Comparison of ENCODE assay signal across 8 cellular contexts in genomic region chr11:125062931-125063428, GRCh38. TPM values are rescaled to one million over a fixed set of nuclear protein-coding genes. Genes with fewer than 3 reads are reported as not detected.
DNase-seq lines count a peak whose midpoint lies in the region; ATAC-seq and TF ChIP-seq lines count a peak whose summit lies in the region.

TSS of gene SLC37A2 (plus strand) at chr11:125063305. CDS start at chr11:125063368, 63 bp downstream.

- in situ Hi-C loops in KBM-7 (cut with MboI; ENCODE audit: low pct_unique_long_range_greater_than_20kb, low sequenced_read_pairs): no loop called here

- peak; percentile 17; the same call in 1 of the 3 replicates for TF ChIP-seq CTCF in GM12872 (IDR thresholded peaks at IDR 0.05; ENCODE audit: insufficient read depth, low read depth, low read length)
- no peak for TF ChIP-seq CTCF in mesothelial cell of epicardium (IDR thresholded peaks at IDR 0.05; ENCODE audit: unreplicated experiment)

- no peak within 1 kb of the TSS for H3K27ac Mint-ChIP-seq in activated CD4-positive, alpha-beta T cell treated with anti-CD3 and anti-CD28 coated beads, Interleukin-2, amount 10 ng/mL, durations not matched to agents 24 days and 14 days
- no peak within 1 kb of the TSS for H3K27ac Mint-ChIP-seq in mesothelial cell of epicardium

- intact Hi-C loops in activated CD4-positive, alpha-beta T cell treated with anti-CD3 and anti-CD28 coated beads, Interleukin-2, amount 10 ng/mL, durations not matched to agents 24 days and 14 days (cut with micrococcal nuclease): loop anchor here (5.0 kb wide), 2 partner anchors 49 to 106 kb away; partner anchors contain the start of gene TMEM218

- H3K27me3 Mint-ChIP-seq in activated CD4-positive, alpha-beta T cell treated with anti-CD3 and anti-CD28 coated beads, Interleukin-2, amount 10 ng/mL, durations not matched to agents 24 days and 14 days: peaks cover 65% of the 10 kb centered on the region
- H3K27me3 Mint-ChIP-seq in mesothelial cell of epicardium (ENCODE audit: low read depth): peaks cover 73% of the 10 kb centered on the region

- H3K4me1 Mint-ChIP-seq in activated CD4-positive, alpha-beta T cell treated with anti-CD3 and anti-CD28 coated beads, Interleukin-2, amount 10 ng/mL, durations not matched to agents 24 days and 14 days: peaks cover 2% of the 10 kb centered on the region
- H3K4me1 Mint-ChIP-seq in mesothelial cell of epicardium: no peaks in the 10 kb centered on the region

- no peaks in the 10 kb centered on the region for H3K9me3 Mint-ChIP-seq in activated CD4-positive, alpha-beta T cell treated with anti-CD3 and anti-CD28 coated beads, Interleukin-2, amount 10 ng/mL, durations not matched to agents 24 days and 14 days
- H3K9me3 Mint-ChIP-seq in mesothelial cell of epicardium: no peaks in the 10 kb centered on the region

- H3K4me3 Mint-ChIP-seq in activated CD4-positive, alpha-beta T cell treated with anti-CD3 and anti-CD28 coated beads, Interleukin-2, amount 10 ng/mL, durations not matched to agents 24 days and 14 days: peak within 1 kb of the TSS; percentile 87
- peak within 1 kb of the TSS; percentile 70 for H3K4me3 Mint-ChIP-seq in mesothelial cell of epicardium

- H3K36me3 Mint-ChIP-seq in activated CD4-positive, alpha-beta T cell treated with anti-CD3 and anti-CD28 coated beads, Interleukin-2, amount 10 ng/mL, durations not matched to agents 24 days and 14 days (ENCODE audit: low read depth): no peaks in the 10 kb centered on the region
- H3K36me3 Mint-ChIP-seq in mesothelial cell of epicardium: no peaks in the 10 kb centered on the region

- peak; percentile 68 for DNase-seq in KBM-7
- DNase-seq in activated CD4-positive, alpha-beta T cell treated with anti-CD3 and anti-CD28 coated beads, Interleukin-2, amount 10 ng/mL, durations not matched to agents 24 days and 14 days: peak; percentile 84
- peak; percentile 63 for DNase-seq in epidermal melanocyte (ENCODE audit: insufficient read length, low spot score)
- no peak for DNase-seq in mesothelial cell of epicardium (ENCODE audit: low spot score in 2 of 2, unreplicated experiment in 2 of 2)
- peak; percentile 69 for DNase-seq in stimulated activated CD8-positive, alpha-beta memory T cell treated with anti-CD3 and anti-CD28 coated beads, Interleukin-4, amount 100 ng/mL, for 48 hours
- DNase-seq in OCI-M2 (lab: John Stamatoyannopoulos, UW; ENCODE audit: unreplicated experiment): no peak

- ATAC-seq in GM21825 (IDR thresholded peaks at IDR 0.05; ENCODE audit: unreplicated experiment): peak; percentile 89

RNA-seq across cellular contexts. Expression of gene SLC37A2, which starts in this region (rescaled TPM):
- 0.07 TPM in 2 replicates for total RNA-seq in activated CD4-positive, alpha-beta T cell treated with anti-CD3 and anti-CD28 coated beads, Interleukin-2, amount 10 ng/mL, durations not matched to agents 24 days and 14 days
- total RNA-seq in mesothelial cell of epicardium: 0.47 to 0.54 TPM (median 0.51 TPM) in 3 replicates

Comparison
In these comparisons a context has a peak if more than half of its experiments do, and no peak if none do; other contexts are left out.
1. Peak in DNase-seq in activated CD4-positive, alpha-beta T cell treated with anti-CD3 and anti-CD28 coated beads, Interleukin-2, amount 10 ng/mL, durations not matched to agents 24 days and 14 days; RNA of the gene not detected or under 1 TPM.
2. DNase-seq: peak in KBM-7 (single experiment), epidermal melanocyte (single experiment) and stimulated activated CD8-positive, alpha-beta memory T cell treated with anti-CD3 and anti-CD28 coated beads, Interleukin-4, amount 100 ng/mL, for 48 hours (single experiment); none in mesothelial cell of epicardium (0 of 2) and OCI-M2 (single experiment).